In genomic region chr1:89737985-89738510, GRCh38 we compare ENCODE assay signal across 1 cellular context.
TF ChIP-seq lines count a peak whose summit lies in the region.

No MANE protein-coding gene starts in this region.

TF ChIP-seq in HepG2, 621 proteins besides CTCF, POLR2A, EP300 and RAD21:
- TF ChIP-seq FOXO1 (CRISPR knock-in tag; IDR thresholded peaks at IDR 0.05) (no peak), ZNF710 (CRISPR knock-in tag; IDR thresholded peaks at IDR 0.05; ENCODE audit: borderline replicate concordance) (no peak), ZBTB8A (CRISPR knock-in tag; IDR thresholded peaks at IDR 0.05; ENCODE audit: borderline replicate concordance, low read depth) (no peak), ZSCAN25 (CRISPR knock-in tag; IDR thresholded peaks at IDR 0.05) (no peak), PHF5A (CRISPR knock-in tag; IDR thresholded peaks at IDR 0.05; ENCODE audit: low read depth, unreplicated experiment) (no peak), ZNF644 (CRISPR knock-in tag; IDR thresholded peaks at IDR 0.05; ENCODE audit: low read depth) (no peak), ZNF143 (CRISPR knock-in tag; IDR thresholded peaks at IDR 0.05) (no peak), ATF5 (CRISPR knock-in tag; IDR thresholded peaks at IDR 0.05; ENCODE audit: low read depth) (no peak), PREB (CRISPR knock-in tag; IDR thresholded peaks at IDR 0.05) (no peak), CBFB (CRISPR knock-in tag; IDR thresholded peaks at IDR 0.05) (no peak)
TF ChIP-seq in HepG2: peak in this region for 0.
